In genomic region chr14:26598672-26599131, GRCh38 we compare ENCODE assay signal across 8 cellular contexts. TPM values are rescaled to one million over a fixed set of nuclear protein-coding genes. Genes with fewer than 3 reads are reported as not detected.
A peak's percentile ranks its signal among the peaks of the same experiment; 100 is the strongest.
DNase-seq lines count a peak whose midpoint lies in the region; ATAC-seq, FAIRE-seq and TF ChIP-seq lines count a peak whose summit lies in the region.

No MANE protein-coding gene starts in this region.

- FAIRE-seq in A549 (lab: Jason Lieb, UNC) (no peak), H54 (lab: Jason Lieb, UNC) (no peak)

- H3K36me3 ChIP-seq in mucosa of stomach (ENCODE audit: control insufficient read depth, insufficient read depth, low read length): no peaks in the 10 kb centered on the region

- CTCF ChIA-PET in A549 (lab: Yijun Ruan, JAX): interaction anchor here (0.6 to 1.2 kb wide), 2 partner anchors 385 to 404 kb away, joined by 3 read pairs; no protein-coding TSS in a partner anchor

- peak overlapping the region; percentile 72 for H3K4me2 ChIP-seq in A549

- peak overlapping the region; percentile 13 for H3K9ac ChIP-seq in mucosa of stomach (ENCODE audit: low read length)

- TF ChIP-seq EP300 in A549 (IDR thresholded peaks at IDR 0.05): no peak

- no peak for TF ChIP-seq RAD21 in A549 (conservative IDR thresholded peaks at IDR 0.05 in 1 of 2, IDR thresholded peaks at IDR 0.05 in 1 of 2)

- POLR2A ChIA-PET in A549 (lab: Yijun Ruan, JAX): no interaction called here

- H3K9me3 ChIP-seq in A549: no peaks in the 10 kb centered on the region
- no peaks in the 10 kb centered on the region for H3K9me3 ChIP-seq in mucosa of stomach (ENCODE audit: control insufficient read depth, low read length)

- WGBS in A549 (ENCODE audit: missing lambda C conversion rate): 14% methylated on average over 18 of the region's 18 CpGs

- ATAC-seq in A549: peak; percentile 7 to 8; a peak in 3 of 6 replicates

- H3K4me1 ChIP-seq in A549 (peaks cover 12% of the 10 kb centered on the region; the same call in 2 of the 3 replicates), mucosa of stomach (ENCODE audit: control insufficient read depth, insufficient read depth, low read length) (no peaks in the 10 kb centered on the region)

- no peak for TF ChIP-seq CTCF in A549 (IDR thresholded peaks at IDR 0.05)
- TF ChIP-seq CTCF in dorsolateral prefrontal cortex (IDR thresholded peaks at IDR 0.05 in 54 of 56, conservative IDR thresholded peaks at IDR 0.05 in 2 of 56; ENCODE audit: low read depth in 1 of 56, partially characterized antibody in 56 of 56): peak in 1 of 56 donors; percentile 6

- no peak for TF ChIP-seq POLR2A in A549 (IDR thresholded peaks at IDR 0.05; ENCODE audit: low read length)
- TF ChIP-seq POLR2A in H54 (IDR thresholded peaks at IDR 0.05; ENCODE audit: low read depth, low read length): no peak

- intact Hi-C loops in dorsolateral prefrontal cortex (cut with DNase I): loop anchor here in 1 of 2 donors (10.0 kb wide), 1 partner anchor 204 kb away; no protein-coding TSS in a partner anchor

- H3K27me3 ChIP-seq in dorsolateral prefrontal cortex (no peaks in the 10 kb centered on the region), mucosa of stomach (ENCODE audit: control insufficient read depth, insufficient read depth, low read length) (peaks cover 15% of the 10 kb centered on the region)

- H3K27ac ChIP-seq in A549: peak overlapping the region; percentile 89 to 95
- H3K27ac ChIP-seq in dorsolateral prefrontal cortex: peak overlapping the region; percentile 42 to 99 (median 98)

- H3K4me3 ChIP-seq in A549 (peak overlapping the region; percentile 60), dorsolateral prefrontal cortex (peak overlapping the region; percentile 56 to 93 (median 79)), mucosa of stomach (ENCODE audit: low read length) (no peak overlapping the region)
- H3K4me3 ChIP-seq in Jurkat, Clone E6-1 (ENCODE audit: low read length): peak overlapping the region; percentile 62

- peak in 1 of 2 experiments; percentile 10 for DNase-seq in A549 (ENCODE audit: low read depth in 1 of 2, low spot score in 1 of 2)
- no peak for DNase-seq in Jurkat, Clone E6-1 (ENCODE audit: low read depth, low spot score)
- peak in 2 of 10 donors; percentile 25 to 31 for DNase-seq in dorsolateral prefrontal cortex
- no peak for DNase-seq in H54 (ENCODE audit: insufficient read length, low spot score)
- no peak for DNase-seq in DMS 273 treated with DMSO at 0.1 percent for 48 hours (lab: John Stamatoyannopoulos, UW)
- no peak for DNase-seq in CD1c-positive myeloid dendritic cell (ENCODE audit: extremely low spot score)
- DNase-seq in ecto neural progenitor cell (ENCODE audit: low spot score): no peak

TF ChIP-seq in A549, 52 proteins besides CTCF, POLR2A, EP300 and RAD21:
- no peak for TF ChIP-seq CHD4 (IDR thresholded peaks at IDR 0.05; ENCODE audit: borderline replicate concordance)
- TF ChIP-seq NR3C1 (IDR thresholded peaks at IDR 0.05): no peak
- TF ChIP-seq CBX2 (IDR thresholded peaks at IDR 0.05; ENCODE audit: borderline replicate concordance, low read depth): no peak
- no peak for TF ChIP-seq MAFK (IDR thresholded peaks at IDR 0.05; ENCODE audit: partially characterized antibody)
- no peak for TF ChIP-seq EHF (CRISPR knock-in tag; IDR thresholded peaks at IDR 0.05)

RNA-seq across cellular contexts. Expression of gene NOVA1, which starts 0.9 kb away (rescaled TPM):
- polyA plus RNA-seq in A549 (2011; rRNA removed): 9.8 and 17.1 TPM in 2 replicates
- polyA plus RNA-seq in A549 (2012; cell fraction: cytosol; rRNA removed): 3.5 and 3.6 TPM in 2 replicates
- 2.3 and 3.2 TPM in 2 replicates for polyA plus RNA-seq in A549 (2012; cell fraction: nucleus; rRNA removed)
- 5.0 to 5.1 TPM (median 5.0 TPM) in 3 replicates for polyA plus RNA-seq in A549 (2017; fragmentation: RNase III; extraction: RNeasy Plus Mini Kit Qiagen cat#74134 plus additional on column Dnase treatment)
- polyA minus RNA-seq in A549 (2011; rRNA and poly(A)+ RNA removed): 9.3 and 11.3 TPM in 2 replicates
- polyA plus RNA-seq in Jurkat, Clone E6-1 (2012; ENCODE audit: insufficient read depth, insufficient read length): 8.4 TPM
- 100 to 1,000 TPM in 106 of 120 experiments, 10 to 100 TPM in 14; 59.9 to 166 (median 119) TPM for total RNA-seq in dorsolateral prefrontal cortex
